In genomic region chr15:52518487-52518886, GRCh38 we compare ENCODE assay signal across 18 cellular contexts. TPM values are rescaled to one million over a fixed set of nuclear protein-coding genes. Genes with fewer than 3 reads are reported as not detected.
DNase-seq lines count a peak whose midpoint lies in the region; ATAC-seq, FAIRE-seq and TF ChIP-seq lines count a peak whose summit lies in the region.
"Had no signal": no experiment of that assay in that cellular context is flagged by ENCODE, and none has a peak within 500 bp of the region (broad histone marks: within the 10 kb centered on the region; RNA-seq: fewer than 3 reads in every experiment).

No MANE protein-coding gene starts in this region.

- H2BK120ac ChIP-seq in mesenchymal stem cell (ENCODE audit: low read depth, low read length), result no peak overlapping the region

- peaks cover 6% of the 10 kb centered on the region; the same call in 1 of the 2 replicates for H4K20me1 ChIP-seq in GM23248 (ENCODE audit: insufficient read depth)
- H4K20me1 ChIP-seq in OCI-LY7 (ENCODE audit: insufficient read depth, low read length), result peaks cover 14% of the 10 kb centered on the region
- H4K20me1 ChIP-seq in endothelial cell of umbilical vein (replicated peaks; ENCODE audit: control insufficient read depth, extremely low read depth, insufficient read depth, low read length), result peaks cover 2% of the 10 kb centered on the region

- DNase-seq in GM23248 (peak; percentile 32), OCI-LY7 (ENCODE audit: low spot score) (no peak), endothelial cell of umbilical vein (ENCODE audit: low read depth, low spot score) (peak; percentile 28), type B pancreatic cell (ENCODE audit: extremely low spot score, unreplicated experiment) (no peak), mesenchymal stem cell (no peak), RWPE1 (ENCODE audit: low spot score) (no peak)
- DNase-seq: COR-L47, DMS153, H7, MM.1S, NCI-H1105, NCI-H187, NCI-H446, SHP77 treated with DMSO at 0.1 percent for 48 hours had no signal

- no peaks in the 10 kb centered on the region for H3K36me3 Mint-ChIP-seq in type B pancreatic cell

- H3K27me3 ChIP-seq in GM23248 (replicated peaks; ENCODE audit: insufficient read depth) (no peaks in the 10 kb centered on the region), endothelial cell of umbilical vein (ENCODE audit: control insufficient read depth in 2 of 2, insufficient read depth in 2 of 2, low read length in 2 of 2) (no peaks in the 10 kb centered on the region), mesenchymal stem cell (ENCODE audit: control insufficient read depth in 1 of 2, insufficient read depth in 1 of 2, low read length in 2 of 2) (no peaks in the 10 kb centered on the region)
- H3K27me3 ChIP-seq: BLaER1 had no signal

- POLR2A ChIA-PET in OCI-LY7 (lab: Charles Lee) (interaction anchor here (0.7 to 1.6 kb wide), 4 partner anchors 8 to 39 kb away, joined by 3 to 8 read pairs (median 4); no protein-coding TSS in a partner anchor), endothelial cell of umbilical vein (lab: Charles Lee) (no interaction called here), RWPE1 (lab: Yijun Ruan, JAX; ENCODE audit: low non-redundant PET) (no interaction called here)

- no peak for ATAC-seq in HG03045 (IDR thresholded peaks at IDR 0.05; ENCODE audit: unreplicated experiment)
- ATAC-seq: Panc1 had no signal

- WGBS in GM23248 (ENCODE audit: low coverage in 1 of 2, low lambda C conversion rate in 2 of 2, missing lambda C conversion rate in 2 of 2), 2 experiments, result 0 to 5% methylated on average over 1 of the region's 1 CpG
- WGBS in mesenchymal stem cell, result no CpG with 5 or more reads among the region's 1 CpG

- H4K8ac ChIP-seq in mesenchymal stem cell (ENCODE audit: low read length), result no peak overlapping the region

- peaks cover 21% of the 10 kb centered on the region for H3F3A ChIP-seq in GM23248 (ENCODE audit: insufficient read depth)

- no peak overlapping the region for H2BK12ac ChIP-seq in mesenchymal stem cell (ENCODE audit: low read length in 2 of 2)

- peaks cover 89% of the 10 kb centered on the region for H3K79me2 ChIP-seq in GM23248 (ENCODE audit: insufficient read depth)
- H3K79me2 ChIP-seq in OCI-LY7 (ENCODE audit: insufficient read depth, low read depth, low read length), result peaks cover 88% of the 10 kb centered on the region; the same call in 1 of the 2 replicates
- H3K79me2 ChIP-seq in endothelial cell of umbilical vein (ENCODE audit: control insufficient read depth, insufficient read depth, low read length), result peaks cover 98% of the 10 kb centered on the region

- no peak overlapping the region for H2BK15ac ChIP-seq in mesenchymal stem cell (ENCODE audit: low read depth, poor library complexity, severe bottlenecking)

- dilution Hi-C loops in endothelial cell of umbilical vein (cut with MboI; ENCODE audit: extremely low pct_ligation_motif_present, low sequenced_read_pairs), result no loop called here

- H3K9me3 ChIP-seq in GM23248 (ENCODE audit: low read depth) (no peaks in the 10 kb centered on the region), OCI-LY7 (ENCODE audit: low read length) (no peaks in the 10 kb centered on the region), endothelial cell of umbilical vein (replicated peaks; ENCODE audit: control insufficient read depth, insufficient read depth, low read length) (no peaks in the 10 kb centered on the region), mesenchymal stem cell (ENCODE audit: control insufficient read depth, low read length) (no peaks in the 10 kb centered on the region)
- H3K9me3 ChIP-seq: BLaER1 had no signal

- H3K27ac Mint-ChIP-seq in type B pancreatic cell, result peak overlapping the region; percentile 74

- no peak overlapping the region for H3K27ac ChIP-seq in GM23248
- H3K27ac ChIP-seq in OCI-LY7 (ENCODE audit: low read depth, low read length, poor library complexity, severe bottlenecking), result no peak overlapping the region
- no peak overlapping the region for H3K27ac ChIP-seq in endothelial cell of umbilical vein (ENCODE audit: insufficient read depth, low read depth, low read length)
- H3K27ac ChIP-seq in mesenchymal stem cell (ENCODE audit: low read length, poor library complexity, severe bottlenecking), result no peak overlapping the region
- no peak overlapping the region for H3K27ac ChIP-seq in RWPE1
- H3K27ac ChIP-seq: BLaER1, KMS-11 had no signal

- H2AFZ ChIP-seq in GM23248, result no peak overlapping the region
- H2AFZ ChIP-seq in OCI-LY7 (ENCODE audit: low read length), result no peak overlapping the region
- no peak overlapping the region for H2AFZ ChIP-seq in endothelial cell of umbilical vein (ENCODE audit: low read depth, low read length)
- no peak overlapping the region for H2AFZ ChIP-seq in mesenchymal stem cell (ENCODE audit: low read depth, low read length)

- H2BK5ac ChIP-seq in mesenchymal stem cell (ENCODE audit: low read depth, low read length, poor library complexity, severe bottlenecking), result no peak overlapping the region

- H3K4me1 ChIP-seq in GM23248 (ENCODE audit: insufficient read depth) (peaks cover 20% of the 10 kb centered on the region), OCI-LY7 (ENCODE audit: insufficient read depth, low read length, poor library complexity, severe bottlenecking) (peaks cover 21% of the 10 kb centered on the region), endothelial cell of umbilical vein (ENCODE audit: control insufficient read depth, extremely low read depth, insufficient read depth, low read length) (peaks cover 5% of the 10 kb centered on the region), mesenchymal stem cell (ENCODE audit: control insufficient read depth, insufficient read depth, low read depth, low read length) (peaks cover 1% of the 10 kb centered on the region)

- H3K4me1 Mint-ChIP-seq in type B pancreatic cell (ENCODE audit: unreplicated experiment), result no peaks in the 10 kb centered on the region

- no peak overlapping the region for H3K9ac ChIP-seq in GM23248
- H3K9ac ChIP-seq in endothelial cell of umbilical vein (replicated peaks; ENCODE audit: extremely low read depth, insufficient read depth, low read length), result no peak overlapping the region
- H3K9ac ChIP-seq in mesenchymal stem cell (ENCODE audit: low read length), result no peak overlapping the region
- H3K9ac ChIP-seq: BLaER1, KMS-11 had no signal

- TF ChIP-seq POLR2A in endothelial cell of umbilical vein (IDR thresholded peaks at IDR 0.05; ENCODE audit: low read depth, low read length), result no peak

- H3K36me3 ChIP-seq in GM23248 (ENCODE audit: low read depth) (no peaks in the 10 kb centered on the region), OCI-LY7 (ENCODE audit: insufficient read depth, low read length) (no peaks in the 10 kb centered on the region), endothelial cell of umbilical vein (ENCODE audit: control insufficient read depth in 2 of 2, extremely low read depth in 1 of 2, insufficient read depth in 2 of 2, low read length in 2 of 2) (no peaks in the 10 kb centered on the region), mesenchymal stem cell (ENCODE audit: control insufficient read depth in 1 of 2, insufficient read depth in 2 of 2, low read depth in 1 of 2, low read length in 2 of 2) (no peaks in the 10 kb centered on the region)
- H3K36me3 ChIP-seq: BLaER1 had no signal

- intact Hi-C loops in OCI-LY7 (cut with micrococcal nuclease; ENCODE audit: unreplicated experiment) (no loop called here), endothelial cell of umbilical vein (cut with micrococcal nuclease) (no loop called here)

- no peaks in the 10 kb centered on the region for H3K9me1 ChIP-seq in endothelial cell of umbilical vein (replicated peaks; ENCODE audit: control insufficient read depth, extremely low read depth, insufficient read depth, low read length)

- in situ Hi-C loops in GM23248 (cut with MboI), result no loop called here

- no peak overlapping the region for H3K4ac ChIP-seq in mesenchymal stem cell (ENCODE audit: low read depth in 1 of 2, low read length in 2 of 2)

- H3K79me1 ChIP-seq in mesenchymal stem cell (replicated peaks; ENCODE audit: low read length, poor library complexity, severe bottlenecking), result peaks cover 35% of the 10 kb centered on the region

- BruUV-seq in OCI-LY7 (replicated peaks; lab: Mats Ljungman, UMichigan), result no TSS peak
- no TSS peak for BruUV-seq in endothelial cell of umbilical vein (replicated peaks; lab: Mats Ljungman, UMichigan)

- H4K91ac ChIP-seq in mesenchymal stem cell (ENCODE audit: low read length), result no peak overlapping the region

- H3K14ac ChIP-seq in mesenchymal stem cell (ENCODE audit: low read length in 2 of 2), result no peak overlapping the region

- CTCF ChIA-PET in OCI-LY7 (lab: Charles Lee; ENCODE audit: unreplicated experiment), result no interaction called here
- CTCF ChIA-PET in endothelial cell of umbilical vein (lab: Charles Lee), result interaction anchor here (1.2 kb wide), 1 partner anchor 9 kb away, joined by 3 read pairs; no protein-coding TSS in a partner anchor
- CTCF ChIA-PET in RWPE1 (lab: Yijun Ruan, JAX), result no interaction called here

- no peaks in the 10 kb centered on the region for H3K9me3 Mint-ChIP-seq in type B pancreatic cell

- H3K18ac ChIP-seq in mesenchymal stem cell (ENCODE audit: low read depth in 1 of 2, low read length in 2 of 2), result no peak overlapping the region

- H3K9me2 ChIP-seq in GM23248 (ENCODE audit: insufficient read depth) (no peaks in the 10 kb centered on the region), OCI-LY7 (ENCODE audit: insufficient read depth, low read length) (no peaks in the 10 kb centered on the region; the same call in 1 of the 2 replicates)

- no peak overlapping the region for H2AK5ac ChIP-seq in mesenchymal stem cell (ENCODE audit: low read length, severe bottlenecking)

- no peaks in the 10 kb centered on the region for H3K27me3 Mint-ChIP-seq in type B pancreatic cell

- H3K4me2 ChIP-seq in GM23248 (ENCODE audit: unreplicated experiment) (no peak overlapping the region), OCI-LY7 (ENCODE audit: low read length) (0 out of 2 replicates have a peak overlapping the region, but pooled peaks have one; percentile 19), endothelial cell of umbilical vein (ENCODE audit: insufficient read depth, low read length) (no peak overlapping the region), mesenchymal stem cell (ENCODE audit: low read length, poor library complexity, severe bottlenecking) (no peak overlapping the region)
- H3K4me2 ChIP-seq: BLaER1, KMS-11 had no signal

- TF ChIP-seq CTCF in OCI-LY7 (conservative IDR thresholded peaks at IDR 0.05; ENCODE audit: low read length) (no peak), endothelial cell of umbilical vein (IDR thresholded peaks at IDR 0.05; ENCODE audit: extremely low read depth in 1 of 2, insufficient read depth in 1 of 2, low read depth in 1 of 2, low read length in 2 of 2) (no peak), type B pancreatic cell (conservative IDR thresholded peaks at IDR 0.05) (no peak), RWPE1 (conservative IDR thresholded peaks at IDR 0.05; ENCODE audit: low read depth) (no peak)

- no peak for FAIRE-seq in endothelial cell of umbilical vein (lab: Jason Lieb, UNC)

- H3K4me3 ChIP-seq in GM23248 (no peak overlapping the region), OCI-LY7 (ENCODE audit: low read depth, low read length, poor library complexity, severe bottlenecking) (no peak overlapping the region), endothelial cell of umbilical vein (replicated peaks in 1 of 3; ENCODE audit: insufficient read depth in 1 of 3, low read depth in 1 of 3, low read length in 3 of 3) (no peak overlapping the region), mesenchymal stem cell (ENCODE audit: insufficient read depth in 1 of 2, low read depth in 1 of 2, low read length in 2 of 2) (no peak overlapping the region)
- H3K4me3 ChIP-seq: BLaER1 had no signal

- H3K4me3 Mint-ChIP-seq in type B pancreatic cell, result no peak overlapping the region

- H3K23ac ChIP-seq in mesenchymal stem cell (ENCODE audit: low read length in 2 of 2), result no peak overlapping the region

RNA-seq across cellular contexts. Expression of gene MYO5A, which starts 10.2 kb away (rescaled TPM):
- total RNA-seq in GM23248 (2014; rRNA removed; shearing (Covaris generic)), result 30.6 and 33.3 TPM in 2 replicates
- polyA plus RNA-seq in GM23248 (2016; fragmentation: Nextera tagmentation; extraction: Ambion mirVana) (12.1 and 14.0 TPM in 2 replicates), endothelial cell of umbilical vein (28.8 and 31.9 TPM in 2 replicates)
- total RNA-seq in OCI-LY7 (2014; rRNA removed; shearing (Covaris generic)), result 29.0 and 31.8 TPM in 2 replicates
- total RNA-seq in OCI-LY7 (2022) (41.9 and 42.0 TPM in 2 replicates), endothelial cell of umbilical vein (87.9 and 91.9 TPM in 2 replicates), type B pancreatic cell (ENCODE audit: low replicate concordance) (20.9 and 21.2 TPM in 2 replicates)
- 41.6 and 45.8 TPM in 2 replicates for polyA plus RNA-seq in endothelial cell of umbilical vein (2011; cell fraction: cytosol; rRNA removed)
- polyA plus RNA-seq in endothelial cell of umbilical vein (2011; cell fraction: nucleus; rRNA removed), result 73.2 and 78.4 TPM in 2 replicates
- polyA plus RNA-seq in endothelial cell of umbilical vein (2012), result 39.4 and 70.2 TPM in 2 replicates
- polyA minus RNA-seq in endothelial cell of umbilical vein, result 146 and 150 TPM in 2 replicates
- 12.2 TPM for polyA minus RNA-seq in endothelial cell of umbilical vein (2011; cell fraction: cytosol; rRNA and poly(A)+ RNA removed)
- 95.2 and 130 TPM in 2 replicates for polyA minus RNA-seq in endothelial cell of umbilical vein (2011; cell fraction: nucleus; rRNA and poly(A)+ RNA removed)
- 13.1 TPM for polyA plus RNA-seq in mesenchymal stem cell (2013, experiment 1 of 2)
- 11.6 TPM for polyA plus RNA-seq in mesenchymal stem cell (2013, experiment 2 of 2)

RNA-seq across cellular contexts. Expression of gene ARPP19, which starts 50.3 kb away (rescaled TPM):
- 89.1 and 122 TPM in 2 replicates for total RNA-seq in GM23248 (2014; rRNA removed; shearing (Covaris generic))
- polyA plus RNA-seq in GM23248 (2016; fragmentation: Nextera tagmentation; extraction: Ambion mirVana) (68.9 and 70.0 TPM in 2 replicates), endothelial cell of umbilical vein (38.2 and 47.1 TPM in 2 replicates)
- 48.0 and 68.3 TPM in 2 replicates for total RNA-seq in OCI-LY7 (2014; rRNA removed; shearing (Covaris generic))
- total RNA-seq in OCI-LY7 (2022) (92.9 and 101 TPM in 2 replicates), endothelial cell of umbilical vein (176 and 191 TPM in 2 replicates), type B pancreatic cell (ENCODE audit: low replicate concordance) (160 and 167 TPM in 2 replicates)
- polyA plus RNA-seq in endothelial cell of umbilical vein (2011; cell fraction: cytosol; rRNA removed), result 41.7 and 41.8 TPM in 2 replicates
- 22.4 and 30.1 TPM in 2 replicates for polyA plus RNA-seq in endothelial cell of umbilical vein (2011; cell fraction: nucleus; rRNA removed)
- polyA plus RNA-seq in endothelial cell of umbilical vein (2012), result 52.1 and 68.7 TPM in 2 replicates
- polyA minus RNA-seq in endothelial cell of umbilical vein, result 79.6 and 94.1 TPM in 2 replicates
- polyA minus RNA-seq in endothelial cell of umbilical vein (2011; cell fraction: cytosol; rRNA and poly(A)+ RNA removed), result 64.3 TPM
- polyA minus RNA-seq in endothelial cell of umbilical vein (2011; cell fraction: nucleus; rRNA and poly(A)+ RNA removed), result 31.4 and 48.2 TPM in 2 replicates
- 59.1 TPM for polyA plus RNA-seq in mesenchymal stem cell (2013, experiment 1 of 2)
- 58.9 TPM for polyA plus RNA-seq in mesenchymal stem cell (2013, experiment 2 of 2)

Comparison
In these comparisons a context has a peak if more than half of its experiments do, and no peak if none do; other contexts are left out.
1. DNase-seq: peak in GM23248 (single experiment) and endothelial cell of umbilical vein (single experiment); none in OCI-LY7 (single experiment), type B pancreatic cell (single experiment), mesenchymal stem cell (single experiment) and RWPE1 (single experiment).